Comparison of ENCODE assay signal across 27 cellular contexts in the genomic region with DNA sequence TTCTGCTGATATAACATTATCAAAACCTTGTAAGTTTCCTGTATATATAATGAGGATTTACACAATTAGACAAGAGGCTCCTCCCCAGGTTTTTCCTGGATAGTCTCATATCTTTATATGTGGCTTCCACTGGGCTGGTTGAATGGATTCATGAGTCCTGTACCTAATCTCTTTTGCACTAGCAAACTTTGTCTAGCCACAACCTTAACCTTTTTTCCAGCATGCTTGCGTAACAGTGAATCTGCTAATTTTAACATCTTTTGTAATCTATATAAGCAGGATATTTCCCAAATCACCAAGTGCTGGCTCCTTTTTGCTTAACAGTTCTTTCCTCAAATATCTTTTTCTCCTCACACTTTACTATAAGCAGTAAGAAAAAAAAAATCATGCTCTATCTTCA.
"Had no signal": no experiment of that assay in that cellular context is flagged by ENCODE, and none has a peak within 500 bp of the region (broad histone marks: within the 10 kb centered on the region; RNA-seq: fewer than 3 reads in every experiment).

No MANE protein-coding gene starts in this region.

- H3K9me3 Mint-ChIP-seq: activated B cell treated with CpG ODN at 0.5 μM for 24 hours; activated CD4-positive, alpha-beta T cell treated with anti-CD3 and anti-CD28 coated beads, Interleukin-2, amount 10 ng/mL, durations not matched to agents 24 days and 14 days; activated T-helper 1 cell treated with anti-CD3 and anti-CD28 coated beads, Interleukin-12 subunit alpha, Interleukin-12 subunit beta, Interleukin-2, Interleukin-4 antibody, amounts not matched to agents 30 ng/mL and 10 ng/mL and 1 ng/mL, durations not matched to agents 14 hours and 24 hours and 36 hours had no signal

- H3K4me1 Mint-ChIP-seq: activated B cell treated with CpG ODN at 0.5 μM for 24 hours; activated CD4-positive, alpha-beta T cell treated with anti-CD3 and anti-CD28 coated beads, Interleukin-2, amount 10 ng/mL, durations not matched to agents 24 days and 14 days; activated CD8-positive, alpha-beta memory T cell treated with anti-CD3 and anti-CD28 coated beads, Interleukin-2, amount 10 ng/mL, durations not matched to agents 7 days and 5 days; activated naive CD8-positive, alpha-beta T cell treated with anti-CD3 and anti-CD28 coated beads, Interleukin-2, amount 50 U/mL, for 24 hours; central memory CD8-positive, alpha-beta T cell; T-helper 17 cell had no signal

- H3K4me3 Mint-ChIP-seq: activated B cell treated with CpG ODN at 0.5 μM for 24 hours; activated CD4-positive, alpha-beta T cell treated with anti-CD3 and anti-CD28 coated beads, Interleukin-2, amount 10 ng/mL, durations not matched to agents 24 days and 14 days; activated CD8-positive, alpha-beta memory T cell treated with anti-CD3 and anti-CD28 coated beads, Interleukin-2, amount 10 ng/mL, durations not matched to agents 7 days and 5 days; activated naive CD8-positive, alpha-beta T cell treated with anti-CD3 and anti-CD28 coated beads, Interleukin-2, amount 50 U/mL, for 24 hours; activated T-cell treated with anti-CD3 and anti-CD28 coated beads, Interleukin-2, amount 50 U/mL, for 24 hours; activated T-helper 1 cell treated with anti-CD3 and anti-CD28 coated beads, Interleukin-12 subunit alpha, Interleukin-12 subunit beta, Interleukin-2, Interleukin-4 antibody, amounts not matched to agents 30 ng/mL and 10 ng/mL and 1 ng/mL, durations not matched to agents 14 hours and 24 hours and 36 hours; brain; central memory CD8-positive, alpha-beta T cell; T-helper 17 cell had no signal

- H3K4me3 ChIP-seq: MG63, SJCRH30 had no signal

- H3K36me3 Mint-ChIP-seq: activated CD8-positive, alpha-beta memory T cell treated with anti-CD3 and anti-CD28 coated beads, Interleukin-2, amount 10 ng/mL, durations not matched to agents 7 days and 5 days; activated naive CD4-positive, alpha-beta T cell treated with anti-CD3 and anti-CD28 coated beads, Interleukin-2, amount 50 U/mL, for 72 hours had no signal

- H3K27me3 Mint-ChIP-seq: activated B cell treated with CpG ODN at 0.5 μM for 24 hours; activated CD4-positive, alpha-beta T cell treated with anti-CD3 and anti-CD28 coated beads, Interleukin-2, amount 10 ng/mL, durations not matched to agents 24 days and 14 days; activated CD8-positive, alpha-beta memory T cell treated with anti-CD3 and anti-CD28 coated beads, Interleukin-2, amount 10 ng/mL, durations not matched to agents 7 days and 5 days; activated naive CD8-positive, alpha-beta T cell treated with anti-CD3 and anti-CD28 coated beads, Interleukin-2, amount 50 U/mL, for 24 hours; activated T-cell treated with anti-CD3 and anti-CD28 coated beads, Interleukin-2, amount 50 U/mL, for 24 hours; brain; central memory CD8-positive, alpha-beta T cell; T-helper 17 cell had no signal

- H3K27ac Mint-ChIP-seq: activated B cell treated with CpG ODN at 0.5 μM for 24 hours; activated CD4-positive, alpha-beta T cell treated with anti-CD3 and anti-CD28 coated beads, Interleukin-2, amount 10 ng/mL, durations not matched to agents 24 days and 14 days; activated CD8-positive, alpha-beta memory T cell treated with anti-CD3 and anti-CD28 coated beads, Interleukin-2, amount 10 ng/mL, durations not matched to agents 7 days and 5 days; activated naive CD4-positive, alpha-beta T cell treated with anti-CD3 and anti-CD28 coated beads, Interleukin-2, amount 50 U/mL, for 72 hours; activated naive CD8-positive, alpha-beta T cell treated with anti-CD3 and anti-CD28 coated beads, Interleukin-2, amount 50 U/mL, for 24 hours; activated T-cell treated with anti-CD3 and anti-CD28 coated beads, Interleukin-2, amount 50 U/mL, for 24 hours; activated T-helper 1 cell treated with anti-CD3 and anti-CD28 coated beads, Interleukin-12 subunit alpha, Interleukin-12 subunit beta, Interleukin-2, Interleukin-4 antibody, amounts not matched to agents 30 ng/mL and 10 ng/mL and 1 ng/mL, durations not matched to agents 14 hours and 24 hours and 36 hours; brain; T-helper 17 cell had no signal

- DNase-seq: activated B cell treated with CpG ODN at 0.5 μM for 24 hours; activated CD4-positive, alpha-beta T cell treated with anti-CD3 and anti-CD28 coated beads for 1 hour; activated CD4-positive, alpha-beta T cell treated with anti-CD3 and anti-CD28 coated beads, Interleukin-2, amount 10 ng/mL, durations not matched to agents 24 days and 14 days; activated CD4-positive, alpha-beta T cell treated with anti-CD3 and anti-CD28 coated beads, Interleukin-2, amount 50 U/mL, for 48 hours; activated CD8-positive, alpha-beta memory T cell treated with anti-CD3 and anti-CD28 coated beads, Interleukin-2, amount 10 ng/mL, durations not matched to agents 7 days and 5 days; activated effector memory CD4-positive, alpha-beta T cell treated with anti-CD3 and anti-CD28 coated beads, Interleukin-2, amount 50 U/mL, for 16 hours; activated naive CD4-positive, alpha-beta T cell treated with Interleukin-2 at 50 U/mL for 16 hours; activated naive CD8-positive, alpha-beta T cell treated with anti-CD3 and anti-CD28 coated beads, Interleukin-2, amount 50 U/mL, for 24 hours; activated T-cell treated with anti-CD3 and anti-CD28 coated beads, Interleukin-2, amount 50 U/mL, for 24 hours; amniotic stem cell; MG63; NCI-H1092 treated with DMSO at 0.1 percent for 48 hours; NCI-H1417 treated with DMSO at 0.1 percent for 48 hours; NCI-H1694; NCI-H2029; NCI-H345; NCI-H510A treated with DMSO at 0.1 percent for 48 hours; NCI-H69; PC-3; SJCRH30; SK-N-SH; T-helper 17 cell; T-helper 9 cell had no signal
